ENCODE assay signal across 11 cellular contexts in genomic region chr3:192887701-192888100, GRCh38. TPM values are rescaled to one million over a fixed set of nuclear protein-coding genes. Genes with fewer than 3 reads are reported as not detected.
DNase-seq lines count a peak whose midpoint lies in the region; ATAC-seq and TF ChIP-seq lines count a peak whose summit lies in the region.
"Had no signal": no experiment of that assay in that cellular context is flagged by ENCODE, and none has a peak within 500 bp of the region (broad histone marks: within the 10 kb centered on the region; RNA-seq: fewer than 3 reads in every experiment).

No MANE protein-coding gene starts in this region.

- CTCF ChIA-PET in HEK293T (lab: Yijun Ruan, JAX), result no interaction called here

- ATAC-seq in stimulated activated naive CD8-positive, alpha-beta T cell treated with anti-CD3 and anti-CD28 coated beads, Interleukin-15, Interleukin-2, amounts not matched to agents 100 U/mL and 50 U/mL, for 24 hours, result no peak
- no peak for ATAC-seq in SK-N-SH treated with all-trans-retinoic acid at 6 μM for 48 hours
- ATAC-seq in foreskin keratinocyte, result no peak
- ATAC-seq in upper lobe of right lung, result peak; percentile 34

- no peaks in the 10 kb centered on the region for H3K36me3 ChIP-seq in upper lobe of right lung

- no peaks in the 10 kb centered on the region for H3K9me3 ChIP-seq in upper lobe of right lung

- H3K27me3 ChIP-seq in foreskin keratinocyte (no peaks in the 10 kb centered on the region), upper lobe of right lung (no peaks in the 10 kb centered on the region)

- H3K27ac ChIP-seq in foreskin keratinocyte (peak overlapping the region; percentile 70), upper lobe of right lung (no peak overlapping the region)

- peaks cover 24% of the 10 kb centered on the region for H3K27me3 Mint-ChIP-seq in stimulated activated naive CD8-positive, alpha-beta T cell treated with anti-CD3 and anti-CD28 coated beads, Interleukin-15, Interleukin-2, amounts not matched to agents 100 ng/mL and 50 ng/mL, for 24 hours
- H3K27me3 Mint-ChIP-seq: central memory CD8-positive, alpha-beta T cell had no signal

- H3K4me1 ChIP-seq in foreskin keratinocyte (peaks cover 73% of the 10 kb centered on the region), upper lobe of right lung (peaks cover 19% of the 10 kb centered on the region)

- no peak overlapping the region for H3K4me3 ChIP-seq in upper lobe of right lung

- POLR2A ChIA-PET in HEK293T (lab: Yijun Ruan, JAX), result interaction anchor here (2.1 kb wide), 1 partner anchor 30 kb away, joined by 6 read pairs; the partner anchor contains the start of gene MB21D2

- peak overlapping the region; percentile 16 for H3K27ac Mint-ChIP-seq in stimulated activated naive CD8-positive, alpha-beta T cell treated with anti-CD3 and anti-CD28 coated beads, Interleukin-15, Interleukin-2, amounts not matched to agents 100 ng/mL and 50 ng/mL, for 24 hours

- no peak for DNase-seq in stimulated activated naive CD8-positive, alpha-beta T cell treated with anti-CD3 and anti-CD28 coated beads, Interleukin-15, Interleukin-2, amounts not matched to agents 100 U/mL and 50 U/mL, for 24 hours
- DNase-seq in foreskin keratinocyte, result no peak
- no peak for DNase-seq in upper lobe of right lung
- no peak for DNase-seq in NCI-H2171 treated with DMSO at 0.1 percent for 48 hours (lab: John Stamatoyannopoulos, UW)
- DNase-seq in DMS53 (lab: John Stamatoyannopoulos, UW), result no peak
- no peak for DNase-seq in HEK293T (ENCODE audit: extremely low spot score)
- DNase-seq: Karpas-422, NCI-H2107 had no signal

- H3K4me3 Mint-ChIP-seq in stimulated activated naive CD8-positive, alpha-beta T cell treated with anti-CD3 and anti-CD28 coated beads, Interleukin-15, Interleukin-2, amounts not matched to agents 100 ng/mL and 50 ng/mL, for 24 hours, result no peak overlapping the region

- peaks cover 3% of the 10 kb centered on the region for H3K36me3 Mint-ChIP-seq in stimulated activated naive CD8-positive, alpha-beta T cell treated with anti-CD3 and anti-CD28 coated beads, Interleukin-15, Interleukin-2, amounts not matched to agents 100 ng/mL and 50 ng/mL, for 24 hours (ENCODE audit: low read depth)

- peaks cover 60% of the 10 kb centered on the region for H3K4me1 Mint-ChIP-seq in stimulated activated naive CD8-positive, alpha-beta T cell treated with anti-CD3 and anti-CD28 coated beads, Interleukin-15, Interleukin-2, amounts not matched to agents 100 ng/mL and 50 ng/mL, for 24 hours (ENCODE audit: low read depth)
- H3K4me1 Mint-ChIP-seq: central memory CD8-positive, alpha-beta T cell had no signal

- no peaks in the 10 kb centered on the region for H3K9me3 Mint-ChIP-seq in stimulated activated naive CD8-positive, alpha-beta T cell treated with anti-CD3 and anti-CD28 coated beads, Interleukin-15, Interleukin-2, amounts not matched to agents 100 ng/mL and 50 ng/mL, for 24 hours
- H3K9me3 Mint-ChIP-seq: central memory CD8-positive, alpha-beta T cell had no signal

- intact Hi-C loops in upper lobe of right lung (cut with DNase I), result no loop called here

- TF ChIP-seq CTCF in foreskin keratinocyte (conservative IDR thresholded peaks at IDR 0.05), result no peak
- TF ChIP-seq CTCF in upper lobe of right lung (IDR thresholded peaks at IDR 0.05), result no peak

TF ChIP-seq in SK-N-SH treated with all-trans-retinoic acid at 6 μM for 48 hours, 23 proteins besides CTCF, POLR2A, EP300 and RAD21:
- TF ChIP-seq ZFP3 (CRISPR knock-in tag; IDR thresholded peaks at IDR 0.05), result 0 out of 2 replicates have a peak, but pooled peaks have one; percentile 5
- no peak for TF ChIP-seq ZFP30 (CRISPR knock-in tag; IDR thresholded peaks at IDR 0.05)

TF ChIP-seq in HEK293T, 16 proteins besides CTCF, POLR2A, EP300 and RAD21:
- no peak for TF ChIP-seq ZNF384 (IDR thresholded peaks at IDR 0.05)
- no peak for TF ChIP-seq HDGF (IDR thresholded peaks at IDR 0.05; ENCODE audit: borderline replicate concordance)
- TF ChIP-seq L3MBTL2 (conservative IDR thresholded peaks at IDR 0.05), result no peak
- no peak for TF ChIP-seq FOXA1 (IDR thresholded peaks at IDR 0.05)
- no peak for TF ChIP-seq PKNOX1 (IDR thresholded peaks at IDR 0.05)
- no peak for TF ChIP-seq ARNT (IDR thresholded peaks at IDR 0.05)
- no peak for TF ChIP-seq ELF4 (IDR thresholded peaks at IDR 0.05)
- TF ChIP-seq TARDBP (IDR thresholded peaks at IDR 0.05), result no peak
- TF ChIP-seq CTBP1 (IDR thresholded peaks at IDR 0.05; ENCODE audit: borderline replicate concordance), result no peak
- TF ChIP-seq NFRKB (IDR thresholded peaks at IDR 0.05), result no peak
- no peak for TF ChIP-seq FOXK2 (IDR thresholded peaks at IDR 0.05)
- TF ChIP-seq FOXM1 (IDR thresholded peaks at IDR 0.05; ENCODE audit: borderline replicate concordance), result no peak
- no peak for TF ChIP-seq SUZ12 (IDR thresholded peaks at IDR 0.05)
- TF ChIP-seq BHLHE40 (IDR thresholded peaks at IDR 0.05; ENCODE audit: borderline replicate concordance), result no peak
- TF ChIP-seq LEF1 (IDR thresholded peaks at IDR 0.05; ENCODE audit: borderline replicate concordance), result no peak
- no peak for TF ChIP-seq SP1 (IDR thresholded peaks at IDR 0.05)

RNA-seq across cellular contexts. Expression of gene MB21D2, which starts 30.0 kb away (rescaled TPM):
- 16.4 and 16.5 TPM in 2 replicates for total RNA-seq in foreskin keratinocyte
- polyA plus RNA-seq in foreskin keratinocyte, result 6.9 and 8.2 TPM in 2 replicates
- 8.0 TPM for total RNA-seq in upper lobe of right lung
